ENCODE assay signal across 8 cellular contexts in genomic region chr9:33263936-33264472, GRCh38. TPM values are rescaled to one million over a fixed set of nuclear protein-coding genes. Genes with fewer than 3 reads are reported as not detected.
DNase-seq lines count a peak whose midpoint lies in the region; ATAC-seq, FAIRE-seq and TF ChIP-seq lines count a peak whose summit lies in the region.

No MANE protein-coding gene starts in this region.

- FAIRE-seq in kidney (lab: Jason Lieb, UNC), result no peak

- H3K27ac Mint-ChIP-seq in CD4-positive, alpha-beta T cell, result peak overlapping the region; percentile 91
- peak overlapping the region; percentile 94 for H3K27ac Mint-ChIP-seq in T-helper 1 cell treated with Interleukin-12 subunit alpha and Interleukin-12 subunit beta and Interleukin-4 antibody, amounts not matched to agents 30 μg/mL and 1 μg/mL, for 36 hours

- H3K27ac ChIP-seq in CD4-positive, alpha-beta T cell (ENCODE audit: low read depth, low read length), result peak overlapping the region; percentile 59
- peak overlapping the region; percentile 79 for H3K27ac ChIP-seq in mammary epithelial cell (ENCODE audit: insufficient read depth, low read depth, low read length)
- H3K27ac ChIP-seq in kidney (ENCODE audit: low read depth in 2 of 2, low read length in 2 of 2), result peak overlapping the region; percentile 81 to 92

- TSS peak; percentile 20 for BruUV-seq in mammary epithelial cell (replicated peaks; lab: Mats Ljungman, UMichigan)

- no peaks in the 10 kb centered on the region for H3K9me3 ChIP-seq in CD4-positive, alpha-beta T cell (ENCODE audit: control insufficient read depth, low read length)
- H3K9me3 ChIP-seq in mammary epithelial cell (replicated peaks; ENCODE audit: insufficient read depth, low read length), result no peaks in the 10 kb centered on the region
- no peaks in the 10 kb centered on the region for H3K9me3 ChIP-seq in kidney (ENCODE audit: control insufficient read depth in 1 of 2, low read length in 2 of 2)

- dilution Hi-C loops in mammary epithelial cell (cut with HindIII; ENCODE audit: low sequenced_read_pairs), result no loop called here

- intact Hi-C loops in CD4-positive, alpha-beta T cell (cut with DNase I, micrococcal nuclease), result loop anchor here (1.0 to 10.0 kb wide), 6 partner anchors 26 to 879 kb away; partner anchors contain the start of genes B4GALT1 (in 2 of the 2), NFX1 (in 2 of the 2), SMU1 (in 2 of the 2) and ACO1 (in 1 of the 2)
- intact Hi-C loops in mammary epithelial cell (cut with micrococcal nuclease), result loop anchor here (1.0 kb wide), 5 partner anchors 26 to 183 kb away; partner anchors contain the start of genes B4GALT1 and NFX1
- intact Hi-C loops in kidney (cut with DNase I), result no loop called here

- peak in 6 of 10 experiments; percentile 11 to 50 (median 22) for DNase-seq in CD4-positive, alpha-beta T cell
- DNase-seq in mammary epithelial cell, result no peak
- DNase-seq in kidney, result peak; percentile 91
- DNase-seq in stimulated activated CD4-positive, alpha-beta T cell treated with anti-CD3 and anti-CD28 coated beads, Interleukin-12 subunit alpha, Interleukin-12 subunit beta, amount 100 ng/mL, for 4 hours, result peak; percentile 41
- DNase-seq in NCI-H524 treated with DMSO at 0.1 percent for 48 hours (lab: John Stamatoyannopoulos, UW), result no peak

- H3K4me3 Mint-ChIP-seq in CD4-positive, alpha-beta T cell, result peak overlapping the region; percentile 93
- peak overlapping the region; percentile 97 for H3K4me3 Mint-ChIP-seq in T-helper 1 cell treated with Interleukin-12 subunit alpha and Interleukin-12 subunit beta and Interleukin-4 antibody, amounts not matched to agents 30 μg/mL and 1 μg/mL, for 36 hours

- 1% methylated on average over 23 of the region's 42 CpGs for WGBS in mammary epithelial cell (ENCODE audit: low coverage, missing lambda C conversion rate)

- H3K9me3 Mint-ChIP-seq in CD4-positive, alpha-beta T cell, result no peaks in the 10 kb centered on the region
- no peaks in the 10 kb centered on the region for H3K9me3 Mint-ChIP-seq in T-helper 1 cell treated with Interleukin-12 subunit alpha and Interleukin-12 subunit beta and Interleukin-4 antibody, amounts not matched to agents 30 μg/mL and 1 μg/mL, for 36 hours

- H3K27me3 ChIP-seq in CD4-positive, alpha-beta T cell (ENCODE audit: control insufficient read depth, insufficient read depth, low read length), result no peaks in the 10 kb centered on the region
- no peaks in the 10 kb centered on the region for H3K27me3 ChIP-seq in mammary epithelial cell (ENCODE audit: insufficient read depth, low read length)

- H3K4me1 Mint-ChIP-seq in CD4-positive, alpha-beta T cell (ENCODE audit: low read depth), result peaks cover 65% of the 10 kb centered on the region
- H3K4me1 Mint-ChIP-seq in T-helper 1 cell treated with Interleukin-12 subunit alpha and Interleukin-12 subunit beta and Interleukin-4 antibody, amounts not matched to agents 30 μg/mL and 1 μg/mL, for 36 hours (ENCODE audit: low read depth), result peaks cover 49% of the 10 kb centered on the region

- H3K79me2 ChIP-seq in mammary epithelial cell (ENCODE audit: insufficient read depth, low read length), result peaks cover 72% of the 10 kb centered on the region

- POLR2A ChIA-PET in CD4-positive, alpha-beta T cell (lab: Charles Lee), result interaction anchor here (0.8 to 3.5 kb wide), 9 partner anchors 10 to 239 kb away, joined by 3 to 71 read pairs (median 5); partner anchors contain the start of genes AQP3, B4GALT1, DNAJA1 and NFX1

- no peaks in the 10 kb centered on the region for H3K27me3 Mint-ChIP-seq in CD4-positive, alpha-beta T cell
- H3K27me3 Mint-ChIP-seq in T-helper 1 cell treated with Interleukin-12 subunit alpha and Interleukin-12 subunit beta and Interleukin-4 antibody, amounts not matched to agents 30 μg/mL and 1 μg/mL, for 36 hours (ENCODE audit: low read depth), result no peaks in the 10 kb centered on the region

- H3K9ac ChIP-seq in mammary epithelial cell (ENCODE audit: insufficient read depth, low read length) (peak overlapping the region; percentile 97), kidney (ENCODE audit: low read length in 2 of 2) (peak overlapping the region; percentile 88 to 92)

- in situ Hi-C loops in mammary epithelial cell (cut with MboI; ENCODE audit: low sequenced_read_pairs in 2 of 2), result no loop called here

- peaks cover 81% of the 10 kb centered on the region for H3K36me3 Mint-ChIP-seq in CD4-positive, alpha-beta T cell (ENCODE audit: low read depth)
- H3K36me3 Mint-ChIP-seq in T-helper 1 cell treated with Interleukin-12 subunit alpha and Interleukin-12 subunit beta and Interleukin-4 antibody, amounts not matched to agents 30 μg/mL and 1 μg/mL, for 36 hours (ENCODE audit: low read depth), result peaks cover 50% of the 10 kb centered on the region

- no peaks in the 10 kb centered on the region for H4K20me1 ChIP-seq in mammary epithelial cell (ENCODE audit: insufficient read depth, low read length)

- ATAC-seq in CD4-positive, alpha-beta T cell (ENCODE audit: poor library complexity), result no peak
- ATAC-seq in GM19324 (IDR thresholded peaks at IDR 0.05; ENCODE audit: low FRiP score, unreplicated experiment) (peak; percentile 25), HG03432 (IDR thresholded peaks at IDR 0.05; ENCODE audit: unreplicated experiment) (peak; percentile 37)

- H3K36me3 ChIP-seq in mammary epithelial cell (ENCODE audit: insufficient read depth, low read length), result peaks cover 32% of the 10 kb centered on the region
- H3K36me3 ChIP-seq in kidney (ENCODE audit: control insufficient read depth in 1 of 2, insufficient read depth in 2 of 2, low read length in 2 of 2), result peaks cover 27 to 42% of the 10 kb centered on the region in 2 donors

- H3K4me3 ChIP-seq in mammary epithelial cell (replicated peaks in 1 of 3; ENCODE audit: insufficient read depth in 1 of 3, low read depth in 2 of 3, low read length in 3 of 3) (peak overlapping the region; percentile 89 to 97 (median 96)), kidney (ENCODE audit: low read length in 2 of 2) (peak overlapping the region; percentile 94 to 96)

- H3K4me1 ChIP-seq in mammary epithelial cell (ENCODE audit: insufficient read depth, low read length), result peaks cover 17% of the 10 kb centered on the region
- H3K4me1 ChIP-seq in kidney (ENCODE audit: control insufficient read depth in 1 of 2, insufficient read depth in 1 of 2, low read depth in 1 of 2, low read length in 2 of 2), result peaks cover 8 to 17% of the 10 kb centered on the region in 2 donors

- H2AFZ ChIP-seq in mammary epithelial cell (ENCODE audit: low read depth, low read length), result peak overlapping the region; percentile 82

- CTCF ChIA-PET in CD4-positive, alpha-beta T cell (lab: Charles Lee), result interaction anchor here (1.0 to 1.3 kb wide), 3 partner anchors 23 to 85 kb away, joined by 4 to 5 read pairs (median 4); partner anchors contain the start of gene NFX1
- CTCF ChIA-PET in mammary epithelial cell (lab: Charles Lee; ENCODE audit: low non-redundant PET), result no interaction called here

- peak overlapping the region; percentile 95 for H3K4me2 ChIP-seq in mammary epithelial cell (ENCODE audit: insufficient read depth, low read depth, low read length)

- no peak for TF ChIP-seq CTCF in CD4-positive, alpha-beta T cell (IDR thresholded peaks at IDR 0.05)
- TF ChIP-seq CTCF in mammary epithelial cell (conservative IDR thresholded peaks at IDR 0.05 in 1 of 2, IDR thresholded peaks at IDR 0.05 in 1 of 2; ENCODE audit: extremely low read depth in 1 of 2, insufficient read depth in 1 of 2, low read depth in 1 of 2, low read length in 2 of 2) (no peak), kidney (IDR thresholded peaks at IDR 0.05; ENCODE audit: borderline replicate concordance, extremely low read depth, insufficient read depth) (no peak)

RNA-seq across cellular contexts. Expression of gene BAG1, which starts 0.5 kb away (rescaled TPM):
- 10 to 100 TPM; 58.0 to 61.4 TPM for total RNA-seq in CD4-positive, alpha-beta T cell
- total RNA-seq in mammary epithelial cell, result 10 to 100 TPM; 28.5 to 30.9 TPM
- polyA plus RNA-seq in mammary epithelial cell, result 20.3 TPM
- polyA minus RNA-seq in mammary epithelial cell, result 5.4 TPM
- total RNA-seq in kidney, result 134 TPM
- polyA plus RNA-seq in kidney (ENCODE audit: insufficient read depth, low read depth, low replicate concordance), result 268 TPM

RNA-seq across cellular contexts. Expression of gene CHMP5, which starts 0.8 kb away (rescaled TPM):
- 10 to 100 TPM; 17.4 to 18.6 TPM for total RNA-seq in CD4-positive, alpha-beta T cell
- total RNA-seq in mammary epithelial cell (10 to 100 TPM; 52.7 to 54.0 TPM), kidney (65.2 TPM)
- polyA plus RNA-seq in mammary epithelial cell (50.6 TPM), kidney (ENCODE audit: insufficient read depth, low read depth, low replicate concordance) (100 TPM)
- polyA minus RNA-seq in mammary epithelial cell, result 30.3 TPM

RNA-seq across cellular contexts. Expression of gene SPINK4, which starts 24.0 kb away (rescaled TPM):
- not detected for total RNA-seq in CD4-positive, alpha-beta T cell
- total RNA-seq in mammary epithelial cell (not detected), kidney (not detected)
- polyA plus RNA-seq in mammary epithelial cell (not detected), kidney (ENCODE audit: insufficient read depth, low read depth, low replicate concordance) (not detected)
- polyA minus RNA-seq in mammary epithelial cell, result not detected

RNA-seq across cellular contexts. Expression of gene NFX1, which starts 26.3 kb away (rescaled TPM):
- 10 to 100 TPM; 33.1 to 34.1 TPM for total RNA-seq in CD4-positive, alpha-beta T cell
- 10 to 100 TPM; 29.8 to 47.2 TPM for total RNA-seq in mammary epithelial cell
- polyA plus RNA-seq in mammary epithelial cell, result 23.8 TPM
- polyA minus RNA-seq in mammary epithelial cell, result 33.1 TPM
- total RNA-seq in kidney, result 46.3 TPM
- 12.2 TPM for polyA plus RNA-seq in kidney (ENCODE audit: insufficient read depth, low read depth, low replicate concordance)

Comparison
In these comparisons a context has a peak if more than half of its experiments do, and no peak if none do; other contexts are left out.
1. DNase-seq: peak in CD4-positive, alpha-beta T cell (6 of 10), kidney (single experiment) and stimulated activated CD4-positive, alpha-beta T cell treated with anti-CD3 and anti-CD28 coated beads, Interleukin-12 subunit alpha, Interleukin-12 subunit beta, amount 100 ng/mL, for 4 hours (single experiment); none in mammary epithelial cell (single experiment) and NCI-H524 treated with DMSO at 0.1 percent for 48 hours (single experiment).
2. Peak in every context shown above with its lines, with median percentiles within 50 percentile points of each other: H3K27ac ChIP-seq.